Comparison of ENCODE assay signal across 16 cellular contexts in genomic region chr5:32102254-32102653, GRCh38.
DNase-seq lines count a peak whose midpoint lies in the region; ATAC-seq, FAIRE-seq and TF ChIP-seq lines count a peak whose summit lies in the region.
"Had no signal": no experiment of that assay in that cellular context is flagged by ENCODE, and none has a peak within 500 bp of the region (broad histone marks: within the 10 kb centered on the region; RNA-seq: fewer than 3 reads in every experiment).

No MANE protein-coding gene starts in this region.

- H3K4me1 ChIP-seq in DND-41 (ENCODE audit: insufficient read depth, low read length) (no peaks in the 10 kb centered on the region), esophagus muscularis mucosa (peaks cover 17 to 29% (median 23%) of the 10 kb centered on the region in 4 donors), neuronal stem cell (ENCODE audit: control insufficient read depth in 2 of 2, insufficient read depth in 1 of 2, low read depth in 1 of 2, low read length in 2 of 2) (peaks cover 0 to 3% of the 10 kb centered on the region in 2 donors), small intestine (ENCODE audit: control insufficient read depth in 2 of 2, insufficient read depth in 1 of 2, low read depth in 1 of 2, low read length in 1 of 2) (no peaks in the 10 kb centered on the region)
- H3K4me1 ChIP-seq: BLaER1 treated with 17β-estradiol and CSF1 and Interleukin-3, amounts not matched to agents 10 nM and 100 nM had no signal

- H3K79me2 ChIP-seq in DND-41 (ENCODE audit: insufficient read depth, low read length), result no peaks in the 10 kb centered on the region

- no peak for TF ChIP-seq POLR2A in esophagus muscularis mucosa (IDR thresholded peaks at IDR 0.05; ENCODE audit: low read depth)

- no peak overlapping the region for H3K14ac ChIP-seq in neuronal stem cell (ENCODE audit: low read length)

- no peaks in the 10 kb centered on the region for H3K27me3 Mint-ChIP-seq in activated CD8-positive, alpha-beta T cell treated with anti-CD3 and anti-CD28 coated beads, Interleukin-2, amount 10 ng/mL, durations not matched to agents 7 days and 5 days (ENCODE audit: low read depth)
- no peaks in the 10 kb centered on the region for H3K27me3 Mint-ChIP-seq in activated CD8-positive, alpha-beta T cell treated with anti-CD3 and anti-CD28 coated beads for 36 hours
- H3K27me3 Mint-ChIP-seq: CD4-positive, CD25-positive, alpha-beta regulatory T cell had no signal

- H2BK120ac ChIP-seq in neuronal stem cell (ENCODE audit: low read depth, low read length), result no peak overlapping the region

- H3K4me1 Mint-ChIP-seq in activated CD8-positive, alpha-beta T cell treated with anti-CD3 and anti-CD28 coated beads, Interleukin-2, amount 10 ng/mL, durations not matched to agents 7 days and 5 days (ENCODE audit: low read depth), result no peaks in the 10 kb centered on the region
- H3K4me1 Mint-ChIP-seq in activated CD8-positive, alpha-beta T cell treated with anti-CD3 and anti-CD28 coated beads for 36 hours (ENCODE audit: low read depth), result peaks cover 5% of the 10 kb centered on the region
- H3K4me1 Mint-ChIP-seq: CD4-positive, CD25-positive, alpha-beta regulatory T cell; GM23338 had no signal

- H3K4ac ChIP-seq in neuronal stem cell (ENCODE audit: low read length), result no peak overlapping the region

- H3K4me2 ChIP-seq in DND-41 (ENCODE audit: insufficient read depth, low read length), result no peak overlapping the region
- H3K4me2 ChIP-seq in neuronal stem cell (ENCODE audit: insufficient read depth, low read length, poor library complexity, severe bottlenecking), result no peak overlapping the region
- H3K4me2 ChIP-seq: BLaER1 treated with 17β-estradiol and CSF1 and Interleukin-3, amounts not matched to agents 10 nM and 100 nM; GM23338 had no signal

- no peaks in the 10 kb centered on the region for H4K20me1 ChIP-seq in DND-41 (ENCODE audit: insufficient read depth, low read length)

- FAIRE-seq in small intestine (lab: Jason Lieb, UNC) (no peak), urothelium cell line (lab: Jason Lieb, UNC) (no peak)
- FAIRE-seq: GM12878, GM18507 had no signal

- H3K4me3 ChIP-seq in DND-41 (ENCODE audit: low read depth in 1 of 2, low read length in 2 of 2) (no peak overlapping the region), esophagus muscularis mucosa (no peak overlapping the region), neuronal stem cell (ENCODE audit: low read length in 2 of 2) (no peak overlapping the region), small intestine (ENCODE audit: low read depth in 1 of 2, low read length in 2 of 2) (no peak overlapping the region)
- H3K4me3 ChIP-seq: BLaER1 treated with 17β-estradiol and CSF1 and Interleukin-3, amounts not matched to agents 10 nM and 100 nM; GM12878; GM23338 had no signal

- H4K8ac ChIP-seq in neuronal stem cell (ENCODE audit: low read depth, low read length), result no peak overlapping the region

- H3K79me1 ChIP-seq in neuronal stem cell (ENCODE audit: low read depth, low read length), result no peaks in the 10 kb centered on the region

- no peak overlapping the region for H4K91ac ChIP-seq in neuronal stem cell (ENCODE audit: low read depth, low read length, poor library complexity)

- H2BK5ac ChIP-seq in neuronal stem cell (ENCODE audit: low read length), result no peak overlapping the region

- peaks cover 28% of the 10 kb centered on the region for H3K36me3 Mint-ChIP-seq in activated CD8-positive, alpha-beta T cell treated with anti-CD3 and anti-CD28 coated beads, Interleukin-2, amount 10 ng/mL, durations not matched to agents 7 days and 5 days (ENCODE audit: low read depth)
- H3K36me3 Mint-ChIP-seq in activated CD8-positive, alpha-beta T cell treated with anti-CD3 and anti-CD28 coated beads for 36 hours (ENCODE audit: low read depth), result peaks cover 18% of the 10 kb centered on the region

- POLR2A ChIA-PET in activated CD8-positive, alpha-beta T cell treated with anti-CD3 and anti-CD28 coated beads, Interleukin-2, amount 10 ng/mL, durations not matched to agents 7 days and 5 days (lab: Charles Lee), result no interaction called here
- POLR2A ChIA-PET in activated CD8-positive, alpha-beta T cell treated with anti-CD3 and anti-CD28 coated beads for 36 hours (lab: Charles Lee), result no interaction called here

- H3K27ac Mint-ChIP-seq in activated CD8-positive, alpha-beta T cell treated with anti-CD3 and anti-CD28 coated beads, Interleukin-2, amount 10 ng/mL, durations not matched to agents 7 days and 5 days, result no peak overlapping the region
- H3K27ac Mint-ChIP-seq in activated CD8-positive, alpha-beta T cell treated with anti-CD3 and anti-CD28 coated beads for 36 hours, result no peak overlapping the region
- H3K27ac Mint-ChIP-seq: CD4-positive, CD25-positive, alpha-beta regulatory T cell; GM23338 had no signal

- H2AFZ ChIP-seq in DND-41 (ENCODE audit: low read depth, low read length), result no peak overlapping the region
- no peak overlapping the region for H2AFZ ChIP-seq in neuronal stem cell (ENCODE audit: low read length)
- H2AFZ ChIP-seq: GM23338 had no signal

- H3K4me3 Mint-ChIP-seq in activated CD8-positive, alpha-beta T cell treated with anti-CD3 and anti-CD28 coated beads, Interleukin-2, amount 10 ng/mL, durations not matched to agents 7 days and 5 days, result no peak overlapping the region
- no peak overlapping the region for H3K4me3 Mint-ChIP-seq in activated CD8-positive, alpha-beta T cell treated with anti-CD3 and anti-CD28 coated beads for 36 hours
- H3K4me3 Mint-ChIP-seq: CD4-positive, CD25-positive, alpha-beta regulatory T cell; GM23338 had no signal

- peak; percentile 5 for DNase-seq in activated CD8-positive, alpha-beta T cell treated with anti-CD3 and anti-CD28 coated beads, Interleukin-2, amount 10 ng/mL, durations not matched to agents 7 days and 5 days
- DNase-seq in activated CD8-positive, alpha-beta T cell treated with anti-CD3 and anti-CD28 coated beads for 36 hours, result no peak
- DNase-seq in DND-41, result no peak
- DNase-seq in esophagus muscularis mucosa (ENCODE audit: extremely low spot score), result peak; percentile 39
- no peak for DNase-seq in neuronal stem cell (ENCODE audit: low spot score)
- DNase-seq in NCI-H1436 (lab: John Stamatoyannopoulos, UW), result no peak
- no peak for DNase-seq in small intestine
- no peak for DNase-seq in urothelium cell line (ENCODE audit: low spot score)
- DNase-seq: ACHN; CD4-positive, CD25-positive, alpha-beta regulatory T cell; DMS53; H7 had no signal

- no peak overlapping the region for H3K18ac ChIP-seq in neuronal stem cell (ENCODE audit: low read length)

- H2BK12ac ChIP-seq in neuronal stem cell (ENCODE audit: low read length), result no peak overlapping the region

- peak overlapping the region; percentile 37 for H3K23ac ChIP-seq in neuronal stem cell (ENCODE audit: low read depth, low read length, poor library complexity)

- H2BK15ac ChIP-seq in neuronal stem cell (ENCODE audit: low read length), result no peak overlapping the region

- 86% methylated on average over 8 of the region's 8 CpGs for WGBS in esophagus muscularis mucosa
- no CpG with 5 or more reads among the region's 8 CpGs for whole genome bisulfite sequencing in neuronal stem cell (ENCODE audit: extremely low coverage in 2 of 2, insufficient read length in 2 of 2, insufficient replicate concordance in 1 of 2), 2 donors
- WGBS in small intestine, 3 donors, result 85 to 91% (median 86%) methylated on average over 8 of the region's 8 CpGs

- H2AK5ac ChIP-seq in neuronal stem cell (ENCODE audit: low read depth, low read length), result no peak overlapping the region

- TF ChIP-seq CTCF in activated CD8-positive, alpha-beta T cell treated with anti-CD3 and anti-CD28 coated beads for 36 hours (IDR thresholded peaks at IDR 0.05), result no peak
- TF ChIP-seq CTCF in DND-41 (IDR thresholded peaks at IDR 0.05; ENCODE audit: borderline replicate concordance, extremely low read depth, low read length, poor library complexity, severe bottlenecking) (no peak), esophagus muscularis mucosa (IDR thresholded peaks at IDR 0.05) (no peak)

- intact Hi-C loops in activated CD8-positive, alpha-beta T cell treated with anti-CD3 and anti-CD28 coated beads for 36 hours (cut with micrococcal nuclease), result no loop called here
- intact Hi-C loops in esophagus muscularis mucosa (cut with DNase I), result no loop called here

- H3K9ac ChIP-seq in DND-41 (ENCODE audit: low read depth, low read length) (no peak overlapping the region), neuronal stem cell (ENCODE audit: low read depth, low read length, poor library complexity) (no peak overlapping the region)
- H3K9ac ChIP-seq: BLaER1 treated with 17β-estradiol and CSF1 and Interleukin-3, amounts not matched to agents 10 nM and 100 nM had no signal

- no peak for TF ChIP-seq EP300 in esophagus muscularis mucosa (IDR thresholded peaks at IDR 0.05)

- H3K27me3 ChIP-seq in DND-41 (ENCODE audit: insufficient read depth, low read length, poor library complexity), result no peaks in the 10 kb centered on the region
- H3K27me3 ChIP-seq in esophagus muscularis mucosa, result no peaks in the 10 kb centered on the region
- no peaks in the 10 kb centered on the region for H3K27me3 ChIP-seq in neuronal stem cell (ENCODE audit: control insufficient read depth in 3 of 3, insufficient read depth in 3 of 3, low read depth in 1 of 3, low read length in 3 of 3)
- H3K27me3 ChIP-seq in small intestine (ENCODE audit: control insufficient read depth in 2 of 2, insufficient read depth in 2 of 2, low read length in 2 of 2), result no peaks in the 10 kb centered on the region
- H3K27me3 ChIP-seq: BLaER1 treated with 17β-estradiol and CSF1 and Interleukin-3, amounts not matched to agents 10 nM and 100 nM had no signal

- H3K36me3 ChIP-seq in DND-41 (ENCODE audit: insufficient read depth, low read length) (peaks cover 55% of the 10 kb centered on the region), esophagus muscularis mucosa (peaks cover 23 to 100% (median 87%) of the 10 kb centered on the region in 4 donors), neuronal stem cell (replicated peaks in 1 of 2; ENCODE audit: control insufficient read depth in 2 of 2, insufficient read depth in 2 of 2, low read length in 2 of 2) (peaks cover 31 to 97% of the 10 kb centered on the region in 2 donors), small intestine (ENCODE audit: control insufficient read depth in 2 of 2, insufficient read depth in 2 of 2, low read length in 2 of 2) (peaks cover 6 to 32% of the 10 kb centered on the region in 2 donors)

- H3K9me3 ChIP-seq in DND-41 (ENCODE audit: insufficient read depth, low read length, severe bottlenecking) (no peaks in the 10 kb centered on the region), esophagus muscularis mucosa (no peaks in the 10 kb centered on the region), neuronal stem cell (replicated peaks in 1 of 2; ENCODE audit: control insufficient read depth in 2 of 2, insufficient read depth in 1 of 2, low read depth in 1 of 2, low read length in 2 of 2) (peaks cover 0 to 10% of the 10 kb centered on the region in 2 donors), small intestine (ENCODE audit: control insufficient read depth, low read depth) (no peaks in the 10 kb centered on the region)
- H3K9me3 ChIP-seq: BLaER1 treated with 17β-estradiol and CSF1 and Interleukin-3, amounts not matched to agents 10 nM and 100 nM had no signal

- CTCF ChIA-PET in activated CD8-positive, alpha-beta T cell treated with anti-CD3 and anti-CD28 coated beads, Interleukin-2, amount 10 ng/mL, durations not matched to agents 7 days and 5 days (lab: Charles Lee), result no interaction called here
- CTCF ChIA-PET in activated CD8-positive, alpha-beta T cell treated with anti-CD3 and anti-CD28 coated beads for 36 hours (lab: Charles Lee), result no interaction called here

- H3K9me3 Mint-ChIP-seq in activated CD8-positive, alpha-beta T cell treated with anti-CD3 and anti-CD28 coated beads, Interleukin-2, amount 10 ng/mL, durations not matched to agents 7 days and 5 days (ENCODE audit: insufficient read depth), result no peaks in the 10 kb centered on the region
- H3K9me3 Mint-ChIP-seq in activated CD8-positive, alpha-beta T cell treated with anti-CD3 and anti-CD28 coated beads for 36 hours, result no peaks in the 10 kb centered on the region
- H3K9me3 Mint-ChIP-seq: CD4-positive, CD25-positive, alpha-beta regulatory T cell had no signal

- H3K27ac ChIP-seq in DND-41 (ENCODE audit: low read length) (no peak overlapping the region), esophagus muscularis mucosa (replicated peaks in 1 of 4) (no peak overlapping the region), neuronal stem cell (replicated peaks; ENCODE audit: low read length) (no peak overlapping the region), small intestine (ENCODE audit: low read depth in 1 of 2, low read length in 1 of 2) (no peak overlapping the region)
- H3K27ac ChIP-seq: BLaER1 treated with 17β-estradiol and CSF1 and Interleukin-3, amounts not matched to agents 10 nM and 100 nM had no signal

- ATAC-seq in activated CD8-positive, alpha-beta T cell treated with anti-CD3 and anti-CD28 coated beads, Interleukin-2, amount 10 ng/mL, durations not matched to agents 7 days and 5 days, result no peak
- no peak for ATAC-seq in activated CD8-positive, alpha-beta T cell treated with anti-CD3 and anti-CD28 coated beads for 36 hours
- 0 out of 3 replicates have a peak, but pooled peaks have one; percentile 49 for ATAC-seq in DND-41 (ENCODE audit: insufficient read depth, low read depth)
- ATAC-seq: GM12878, GM23338 had no signal

Comparison
In these comparisons a context has a peak if more than half of its experiments do, and no peak if none do; other contexts are left out.
1. DNase-seq: peak in activated CD8-positive, alpha-beta T cell treated with anti-CD3 and anti-CD28 coated beads, Interleukin-2, amount 10 ng/mL, durations not matched to agents 7 days and 5 days (single experiment) and esophagus muscularis mucosa (single experiment); none in activated CD8-positive, alpha-beta T cell treated with anti-CD3 and anti-CD28 coated beads for 36 hours (single experiment), DND-41 (single experiment), neuronal stem cell (single experiment), NCI-H1436 (single experiment), small intestine (single experiment) and urothelium cell line (single experiment).